Comparison of ENCODE assay signal across 15 cellular contexts in genomic region chr18:32440478-32440877, GRCh38.
DNase-seq lines count a peak whose midpoint lies in the region; ATAC-seq lines count a peak whose summit lies in the region.
"Had no signal": no experiment of that assay in that cellular context is flagged by ENCODE, and none has a peak within 500 bp of the region (broad histone marks: within the 10 kb centered on the region; RNA-seq: fewer than 3 reads in every experiment).

No MANE protein-coding gene starts in this region.

- peak; percentile 22 for DNase-seq in DMS 273 (lab: John Stamatoyannopoulos, UW; ENCODE audit: unreplicated experiment)
- no peak for DNase-seq in DMS 273 treated with DMSO at 0.1 percent for 48 hours (lab: John Stamatoyannopoulos, UW)
- DNase-seq in medulla oblongata (ENCODE audit: extremely low spot score) = peak; percentile 44
- DNase-seq in NCI-H1436 (lab: John Stamatoyannopoulos, UW) = no peak
- DNase-seq in NCI-H146 treated with DMSO at 0.1 percent for 48 hours (lab: John Stamatoyannopoulos, UW; ENCODE audit: unreplicated experiment) = no peak
- DNase-seq: NCI-H1048; NCI-H1417; NCI-H187; NCI-H2081 treated with DMSO at 0.1 percent for 48 hours; NK-92 treated with Interleukin-12 subunit alpha and Interleukin-12 subunit beta, amount 100 ng/mL, for 24 hours had no signal

- ATAC-seq in GM21528 (IDR thresholded peaks at IDR 0.05; ENCODE audit: low FRiP score, unreplicated experiment) = no peak
- ATAC-seq: PC-3 had no signal

- H3K27ac ChIP-seq in cingulate gyrus (ENCODE audit: low read depth, low read length) = peak overlapping the region; percentile 24
- H3K27ac ChIP-seq: 22Rv1, SJCRH30 had no signal

Comparison
In these comparisons a context has a peak if more than half of its experiments do, and no peak if none do; other contexts are left out.
1. DNase-seq: peak in DMS 273 (single experiment) and medulla oblongata (single experiment); none in DMS 273 treated with DMSO at 0.1 percent for 48 hours (single experiment), NCI-H1436 (single experiment) and NCI-H146 treated with DMSO at 0.1 percent for 48 hours (single experiment).